ENCODE assay signal across 19 cellular contexts in the genomic region with DNA sequence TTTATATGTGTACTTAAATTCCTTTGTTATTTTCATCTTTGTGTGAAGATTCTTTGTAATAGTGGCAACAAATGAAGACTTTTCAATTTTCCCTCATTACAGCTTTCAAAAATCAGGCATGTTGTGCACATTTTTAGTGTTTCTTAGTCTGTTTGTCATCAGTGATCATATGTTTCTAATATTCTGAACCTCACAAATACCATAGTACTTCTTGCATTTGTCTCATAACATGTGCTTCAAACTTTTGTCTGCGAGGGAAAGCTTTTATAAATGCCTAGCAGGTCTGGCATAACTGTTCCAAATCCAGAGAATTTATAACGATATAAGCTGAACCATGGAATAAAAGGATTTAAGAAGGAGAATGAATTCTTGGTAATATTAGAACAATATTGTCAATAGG.
"Had no signal": no experiment of that assay in that cellular context is flagged by ENCODE, and none has a peak within 500 bp of the region (broad histone marks: within the 10 kb centered on the region; RNA-seq: fewer than 3 reads in every experiment).

No MANE protein-coding gene starts in this region.

- DNase-seq: dermis blood vessel endothelial cell; effector memory CD4-positive, alpha-beta T cell; erythroblast; esophagus squamous epithelium; hypothalamus; immature natural killer cell; islet precursor cell; mucosa of descending colon; naive B cell; stimulated activated CD4-positive, alpha-beta T cell treated with anti-CD3 and anti-CD28 coated beads, Interleukin-2, amount 100 ng/mL, for 24 hours; stimulated activated CD4-positive, alpha-beta T cell treated with anti-CD3 and anti-CD28 coated beads, Interleukin-4, amount 100 ng/mL, for 24 hours; stimulated activated naive CD4-positive, alpha-beta T cell treated with Interleukin-2 at 50 U/mL for 16 hours; stomach; tibial artery had no signal

- H3K36me3 ChIP-seq: esophagus squamous epithelium, neutrophil, right atrium auricular region, stomach, tibial artery had no signal

- H2AFZ ChIP-seq: parathyroid adenoma had no signal

- H3K9ac ChIP-seq: parathyroid adenoma had no signal

- H3K4me3 ChIP-seq: coronary artery, esophagus squamous epithelium, lung, mucosa of descending colon, right atrium auricular region, stomach, tibial artery had no signal

- H3K9me3 ChIP-seq: esophagus squamous epithelium, mucosa of descending colon, neutrophil, right atrium auricular region, stomach, tibial artery had no signal

- H3K79me2 ChIP-seq: parathyroid adenoma had no signal

- H3K27ac ChIP-seq: coronary artery, esophagus squamous epithelium, neutrophil, parathyroid adenoma, right atrium auricular region, stomach, tibial artery had no signal

- H3K4me1 ChIP-seq: parathyroid adenoma had no signal

- H3K27me3 ChIP-seq: esophagus squamous epithelium, neutrophil, right atrium auricular region, stomach, tibial artery had no signal
